Comparison of ENCODE assay signal across 17 cellular contexts in the genomic region with DNA sequence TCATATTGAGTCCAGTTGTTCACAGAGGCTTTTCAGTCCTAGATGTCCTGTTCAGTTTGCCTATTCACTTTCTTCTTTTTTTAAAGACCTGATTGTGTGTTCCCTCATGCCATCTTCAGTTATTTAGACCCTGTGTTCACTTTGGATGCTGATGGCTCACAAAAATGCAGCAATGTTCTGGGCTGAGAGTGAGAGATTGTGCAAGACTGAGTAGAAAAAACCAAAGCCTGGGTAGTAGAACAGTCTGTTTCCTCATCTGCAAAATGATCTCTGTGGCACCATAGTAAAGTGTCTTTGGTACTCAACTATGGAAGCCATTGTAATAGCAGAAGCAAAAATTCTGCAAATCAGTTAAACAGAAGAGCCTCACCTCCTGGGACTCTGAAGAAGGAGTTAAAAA.
"Had no signal": no experiment of that assay in that cellular context is flagged by ENCODE, and none has a peak within 500 bp of the region (broad histone marks: within the 10 kb centered on the region; RNA-seq: fewer than 3 reads in every experiment).

No MANE protein-coding gene starts in this region.

- H3K27me3 Mint-ChIP-seq: dendritic cell treated with granulocyte-macrophage colony-stimulating factor and Interleukin-4, amounts not matched to agents 40 ng/mL and 50 ng/mL, for 4 days had no signal

- H3K4me1 ChIP-seq: gastrocnemius medialis, psoas muscle had no signal

- H3K36me3 Mint-ChIP-seq: naive thymus-derived CD8-positive, alpha-beta T cell had no signal

- FAIRE-seq: small intestine had no signal

- H3K4me3 ChIP-seq: esophagus squamous epithelium, gastrocnemius medialis, heart right ventricle, mucosa of descending colon, psoas muscle, sigmoid colon had no signal

- H3K27ac ChIP-seq: esophagus squamous epithelium, gastrocnemius medialis, heart right ventricle, neutrophil, psoas muscle, sigmoid colon had no signal

- H3K4me1 Mint-ChIP-seq: naive thymus-derived CD8-positive, alpha-beta T cell had no signal

- ATAC-seq: gastrocnemius medialis; left lobe of liver; mucosa of descending colon; naive thymus-derived CD8-positive, alpha-beta T cell; psoas muscle had no signal

- DNase-seq: esophagus squamous epithelium; gastrocnemius medialis; heart right ventricle; hypothalamus; islet precursor cell; mammary epithelial cell; mucosa of descending colon; naive thymus-derived CD8-positive, alpha-beta T cell; psoas muscle; sigmoid colon; small intestine; stimulated activated CD4-positive, alpha-beta T cell treated with anti-CD3 and anti-CD28 coated beads, Interleukin-12 subunit alpha, Interleukin-12 subunit beta, amount 100 ng/mL, for 4 hours; stimulated activated naive CD4-positive, alpha-beta T cell treated with Interleukin-2 at 50 U/mL for 16 hours; trophoblast cell had no signal

- H3K27ac Mint-ChIP-seq: dendritic cell treated with granulocyte-macrophage colony-stimulating factor and Interleukin-4, amounts not matched to agents 40 ng/mL and 50 ng/mL, for 4 days; naive thymus-derived CD8-positive, alpha-beta T cell had no signal

- H3K36me3 ChIP-seq: esophagus squamous epithelium, gastrocnemius medialis, heart right ventricle, neutrophil, sigmoid colon had no signal

- H3K9me3 ChIP-seq: esophagus squamous epithelium, gastrocnemius medialis, heart right ventricle, mucosa of descending colon, neutrophil, psoas muscle, sigmoid colon had no signal

- H3K27me3 ChIP-seq: esophagus squamous epithelium, gastrocnemius medialis, neutrophil, sigmoid colon had no signal

- H3K9me3 Mint-ChIP-seq: dendritic cell treated with granulocyte-macrophage colony-stimulating factor and Interleukin-4, amounts not matched to agents 40 ng/mL and 50 ng/mL, for 4 days; naive thymus-derived CD8-positive, alpha-beta T cell had no signal

- H3K4me3 Mint-ChIP-seq: dendritic cell treated with granulocyte-macrophage colony-stimulating factor and Interleukin-4, amounts not matched to agents 40 ng/mL and 50 ng/mL, for 4 days; naive thymus-derived CD8-positive, alpha-beta T cell had no signal
